ENCODE assay signal across 18 cellular contexts in genomic region chr3:177474652-177475051, GRCh38.
DNase-seq lines count a peak whose midpoint lies in the region; ATAC-seq, FAIRE-seq and TF ChIP-seq lines count a peak whose summit lies in the region.
"Had no signal": no experiment of that assay in that cellular context is flagged by ENCODE, and none has a peak within 500 bp of the region (broad histone marks: within the 10 kb centered on the region; RNA-seq: fewer than 3 reads in every experiment).

No MANE protein-coding gene starts in this region.

- POLR2A ChIA-PET in Panc1 (lab: Charles Lee): no interaction called here
- POLR2A ChIA-PET in T-cell (lab: Charles Lee): no interaction called here

- no peak overlapping the region for H3K4me2 ChIP-seq in mesenchymal stem cell (ENCODE audit: low read length, poor library complexity, severe bottlenecking)
- H3K4me2 ChIP-seq: BLaER1 treated with 17β-estradiol and CSF1 and Interleukin-3, amounts not matched to agents 10 nM and 100 nM had no signal

- BruUV-seq in Panc1 (replicated peaks; lab: Mats Ljungman, UMichigan): no TSS peak

- H3K4me3 Mint-ChIP-seq in T-cell: no peak overlapping the region
- no peak overlapping the region for H3K4me3 Mint-ChIP-seq in activated CD8-positive, alpha-beta memory T cell treated with anti-CD3 and anti-CD28 coated beads, Interleukin-2, amount 10 ng/mL, durations not matched to agents 7 days and 5 days
- H3K4me3 Mint-ChIP-seq: B cell; CD4-positive, CD25-positive, alpha-beta regulatory T cell; CD8-positive, alpha-beta memory T cell had no signal

- no peak overlapping the region for H2AFZ ChIP-seq in mesenchymal stem cell (ENCODE audit: low read depth, low read length)
- H2AFZ ChIP-seq: GM23248 had no signal

- ATAC-seq in Panc1: no peak
- ATAC-seq in T-cell (replicated peaks in 1 of 4): no peak
- ATAC-seq in activated CD8-positive, alpha-beta memory T cell treated with anti-CD3 and anti-CD28 coated beads, Interleukin-2, amount 10 ng/mL, durations not matched to agents 7 days and 5 days: no peak
- ATAC-seq: K562 had no signal

- H3K27me3 Mint-ChIP-seq in T-cell: no peaks in the 10 kb centered on the region
- no peaks in the 10 kb centered on the region for H3K27me3 Mint-ChIP-seq in activated CD8-positive, alpha-beta memory T cell treated with anti-CD3 and anti-CD28 coated beads, Interleukin-2, amount 10 ng/mL, durations not matched to agents 7 days and 5 days
- H3K27me3 Mint-ChIP-seq: B cell; CD4-positive, CD25-positive, alpha-beta regulatory T cell; CD8-positive, alpha-beta memory T cell had no signal

- H3K27ac ChIP-seq in Panc1 (ENCODE audit: low read length): peak overlapping the region; percentile 93; the same call in 1 of the 2 replicates
- no peak overlapping the region for H3K27ac ChIP-seq in mesenchymal stem cell (ENCODE audit: low read length, poor library complexity, severe bottlenecking)
- H3K27ac ChIP-seq in sigmoid colon: peak overlapping the region in 3 of 4 donors; percentile 40 to 53 (median 43)
- H3K27ac ChIP-seq in kidney (ENCODE audit: low read depth in 2 of 2, low read length in 2 of 2): no peak overlapping the region
- H3K27ac ChIP-seq: BLaER1 treated with 17β-estradiol and CSF1 and Interleukin-3, amounts not matched to agents 10 nM and 100 nM; GM23248 had no signal

- H3K9ac ChIP-seq in mesenchymal stem cell (ENCODE audit: low read length) (no peak overlapping the region), kidney (ENCODE audit: low read length in 2 of 2) (no peak overlapping the region)
- H3K9ac ChIP-seq: BLaER1 treated with 17β-estradiol and CSF1 and Interleukin-3, amounts not matched to agents 10 nM and 100 nM; GM23248 had no signal

- TF ChIP-seq POLR2A in sigmoid colon (IDR thresholded peaks at IDR 0.05): no peak

- no peaks in the 10 kb centered on the region for H3K36me3 ChIP-seq in Panc1 (ENCODE audit: control insufficient read depth, insufficient read depth, low read length)
- no peaks in the 10 kb centered on the region for H3K36me3 ChIP-seq in mesenchymal stem cell (ENCODE audit: control insufficient read depth in 1 of 2, insufficient read depth in 2 of 2, low read depth in 1 of 2, low read length in 2 of 2)
- H3K36me3 ChIP-seq in sigmoid colon: no peaks in the 10 kb centered on the region
- H3K36me3 ChIP-seq in kidney (ENCODE audit: control insufficient read depth in 1 of 2, insufficient read depth in 2 of 2, low read length in 2 of 2): no peaks in the 10 kb centered on the region
- H3K36me3 ChIP-seq: BLaER1 treated with 17β-estradiol and CSF1 and Interleukin-3, amounts not matched to agents 10 nM and 100 nM; HAP-1 had no signal

- H3K27me3 ChIP-seq in Panc1 (ENCODE audit: control insufficient read depth, insufficient read depth, low read length): no peaks in the 10 kb centered on the region
- H3K27me3 ChIP-seq in mesenchymal stem cell (ENCODE audit: control insufficient read depth in 1 of 2, insufficient read depth in 1 of 2, low read length in 2 of 2): no peaks in the 10 kb centered on the region
- H3K27me3 ChIP-seq in sigmoid colon: no peaks in the 10 kb centered on the region
- H3K27me3 ChIP-seq: BLaER1 treated with 17β-estradiol and CSF1 and Interleukin-3, amounts not matched to agents 10 nM and 100 nM had no signal

- peak overlapping the region in 1 of 2 experiments; percentile 32 for H2BK12ac ChIP-seq in mesenchymal stem cell (ENCODE audit: low read length in 2 of 2)

- no peak overlapping the region for H3K4ac ChIP-seq in mesenchymal stem cell (ENCODE audit: low read depth in 1 of 2, low read length in 2 of 2)

- no peak overlapping the region for H4K91ac ChIP-seq in mesenchymal stem cell (ENCODE audit: low read length)

- H2BK5ac ChIP-seq in mesenchymal stem cell (ENCODE audit: low read depth, low read length, poor library complexity, severe bottlenecking): no peak overlapping the region

- TF ChIP-seq CTCF in Panc1 (IDR thresholded peaks at IDR 0.05) (no peak), sigmoid colon (IDR thresholded peaks at IDR 0.05) (no peak), kidney (IDR thresholded peaks at IDR 0.05; ENCODE audit: borderline replicate concordance, extremely low read depth, insufficient read depth) (no peak)

- H2AK5ac ChIP-seq in mesenchymal stem cell (ENCODE audit: low read length, severe bottlenecking): peak overlapping the region; percentile 2

- no peaks in the 10 kb centered on the region for H3K4me1 Mint-ChIP-seq in T-cell
- no peaks in the 10 kb centered on the region for H3K4me1 Mint-ChIP-seq in activated CD8-positive, alpha-beta memory T cell treated with anti-CD3 and anti-CD28 coated beads, Interleukin-2, amount 10 ng/mL, durations not matched to agents 7 days and 5 days
- H3K4me1 Mint-ChIP-seq: B cell had no signal

- no peak overlapping the region for H2BK120ac ChIP-seq in mesenchymal stem cell (ENCODE audit: low read depth, low read length)

- in situ Hi-C loops in Panc1 (cut with HindIII; ENCODE audit: low pct_unique_long_range_greater_than_20kb, low sequenced_read_pairs): no loop called here

- no peaks in the 10 kb centered on the region for H3K36me3 Mint-ChIP-seq in T-cell
- H3K36me3 Mint-ChIP-seq in activated CD8-positive, alpha-beta memory T cell treated with anti-CD3 and anti-CD28 coated beads, Interleukin-2, amount 10 ng/mL, durations not matched to agents 7 days and 5 days: no peaks in the 10 kb centered on the region
- H3K36me3 Mint-ChIP-seq: CD4-positive, CD25-positive, alpha-beta regulatory T cell; CD8-positive, alpha-beta memory T cell had no signal

- no peak overlapping the region for H3K23ac ChIP-seq in mesenchymal stem cell (ENCODE audit: low read length in 2 of 2)

- H3K18ac ChIP-seq in mesenchymal stem cell (ENCODE audit: low read depth in 1 of 2, low read length in 2 of 2): no peak overlapping the region

- WGBS in mesenchymal stem cell: 83% methylated on average over 4 of the region's 4 CpGs
- 78 to 87% methylated on average over 4 of the region's 4 CpGs for WGBS in sigmoid colon, 2 donors

- no peak overlapping the region for H4K8ac ChIP-seq in mesenchymal stem cell (ENCODE audit: low read length)

- peak; percentile 4 for DNase-seq in COLO668 (lab: John Stamatoyannopoulos, UW; ENCODE audit: unreplicated experiment)
- no peak for DNase-seq in Panc1 (ENCODE audit: low read depth, low spot score)
- DNase-seq in mesenchymal stem cell: no peak
- DNase-seq in sigmoid colon: no peak
- DNase-seq in kidney: no peak
- no peak for DNase-seq in T-cell
- DNase-seq in activated CD8-positive, alpha-beta memory T cell treated with anti-CD3 and anti-CD28 coated beads, Interleukin-2, amount 10 ng/mL, durations not matched to agents 7 days and 5 days: no peak
- DNase-seq: Caco-2; CD4-positive, CD25-positive, alpha-beta regulatory T cell; CD8-positive, alpha-beta memory T cell; DMS79 treated with DMSO at 0.1 percent for 48 hours; GF-D8; GM23248 had no signal

- no peaks in the 10 kb centered on the region for H3K79me1 ChIP-seq in mesenchymal stem cell (replicated peaks; ENCODE audit: low read length, poor library complexity, severe bottlenecking)

- H3K14ac ChIP-seq in mesenchymal stem cell (ENCODE audit: low read length in 2 of 2): no peak overlapping the region

- no peaks in the 10 kb centered on the region for H3K9me3 Mint-ChIP-seq in T-cell
- no peaks in the 10 kb centered on the region for H3K9me3 Mint-ChIP-seq in activated CD8-positive, alpha-beta memory T cell treated with anti-CD3 and anti-CD28 coated beads, Interleukin-2, amount 10 ng/mL, durations not matched to agents 7 days and 5 days (ENCODE audit: low read depth)
- H3K9me3 Mint-ChIP-seq: CD4-positive, CD25-positive, alpha-beta regulatory T cell; CD8-positive, alpha-beta memory T cell had no signal

- H2BK15ac ChIP-seq in mesenchymal stem cell (ENCODE audit: low read depth, poor library complexity, severe bottlenecking): no peak overlapping the region

- no peak for TF ChIP-seq EP300 in sigmoid colon (IDR thresholded peaks at IDR 0.05)

- CTCF ChIA-PET in Panc1 (lab: Charles Lee) (no interaction called here), T-cell (lab: Charles Lee) (no interaction called here)
- CTCF ChIA-PET in activated CD8-positive, alpha-beta memory T cell treated with anti-CD3 and anti-CD28 coated beads, Interleukin-2, amount 10 ng/mL, durations not matched to agents 7 days and 5 days (lab: Charles Lee): no interaction called here

- intact Hi-C loops in Panc1 (cut with micrococcal nuclease; ENCODE audit: unreplicated experiment) (loop anchor here (5.0 to 10.0 kb wide), 4 partner anchors 112 to 590 kb away; no protein-coding TSS in a partner anchor), sigmoid colon (cut with DNase I) (no loop called here), kidney (cut with DNase I) (no loop called here)

- H3K27ac Mint-ChIP-seq in T-cell: no peak overlapping the region
- no peak overlapping the region for H3K27ac Mint-ChIP-seq in activated CD8-positive, alpha-beta memory T cell treated with anti-CD3 and anti-CD28 coated beads, Interleukin-2, amount 10 ng/mL, durations not matched to agents 7 days and 5 days
- H3K27ac Mint-ChIP-seq: B cell had no signal

- H3K9me3 ChIP-seq in Panc1 (ENCODE audit: control insufficient read depth, insufficient read depth, low read depth, low read length) (no peaks in the 10 kb centered on the region), mesenchymal stem cell (ENCODE audit: control insufficient read depth, low read length) (no peaks in the 10 kb centered on the region), sigmoid colon (no peaks in the 10 kb centered on the region), kidney (ENCODE audit: control insufficient read depth in 1 of 2, low read length in 2 of 2) (no peaks in the 10 kb centered on the region)
- H3K9me3 ChIP-seq: Caco-2, HAP-1 had no signal

- no peak for FAIRE-seq in kidney (lab: Jason Lieb, UNC)
- FAIRE-seq: D721Med, K562 had no signal

- H3K4me1 ChIP-seq in Panc1 (ENCODE audit: control insufficient read depth, insufficient read depth, low read length) (peaks cover 34% of the 10 kb centered on the region), mesenchymal stem cell (ENCODE audit: control insufficient read depth, insufficient read depth, low read depth, low read length) (peaks cover 4% of the 10 kb centered on the region), sigmoid colon (peaks cover 0 to 51% (median 41%) of the 10 kb centered on the region in 4 donors), kidney (ENCODE audit: control insufficient read depth in 1 of 2, insufficient read depth in 1 of 2, low read depth in 1 of 2, low read length in 2 of 2) (peaks cover 0 to 8% of the 10 kb centered on the region in 2 donors)

- H3K4me3 ChIP-seq in Panc1 (ENCODE audit: low read depth in 2 of 2, low read length in 2 of 2) (no peak overlapping the region), mesenchymal stem cell (ENCODE audit: insufficient read depth in 1 of 2, low read depth in 1 of 2, low read length in 2 of 2) (no peak overlapping the region), sigmoid colon (no peak overlapping the region), kidney (ENCODE audit: low read length in 2 of 2) (no peak overlapping the region)
- H3K4me3 ChIP-seq: BLaER1 treated with 17β-estradiol and CSF1 and Interleukin-3, amounts not matched to agents 10 nM and 100 nM; GM23248; HAP-1; K562 had no signal

Comparison
In these comparisons a context has a peak if more than half of its experiments do, and no peak if none do; other contexts are left out.
1. H3K27ac ChIP-seq: peak in Panc1 (single experiment) and sigmoid colon (3 of 4); none in mesenchymal stem cell (single experiment) and kidney (0 of 2).